Comparison of ENCODE assay signal across 8 cellular contexts in the genomic region with DNA sequence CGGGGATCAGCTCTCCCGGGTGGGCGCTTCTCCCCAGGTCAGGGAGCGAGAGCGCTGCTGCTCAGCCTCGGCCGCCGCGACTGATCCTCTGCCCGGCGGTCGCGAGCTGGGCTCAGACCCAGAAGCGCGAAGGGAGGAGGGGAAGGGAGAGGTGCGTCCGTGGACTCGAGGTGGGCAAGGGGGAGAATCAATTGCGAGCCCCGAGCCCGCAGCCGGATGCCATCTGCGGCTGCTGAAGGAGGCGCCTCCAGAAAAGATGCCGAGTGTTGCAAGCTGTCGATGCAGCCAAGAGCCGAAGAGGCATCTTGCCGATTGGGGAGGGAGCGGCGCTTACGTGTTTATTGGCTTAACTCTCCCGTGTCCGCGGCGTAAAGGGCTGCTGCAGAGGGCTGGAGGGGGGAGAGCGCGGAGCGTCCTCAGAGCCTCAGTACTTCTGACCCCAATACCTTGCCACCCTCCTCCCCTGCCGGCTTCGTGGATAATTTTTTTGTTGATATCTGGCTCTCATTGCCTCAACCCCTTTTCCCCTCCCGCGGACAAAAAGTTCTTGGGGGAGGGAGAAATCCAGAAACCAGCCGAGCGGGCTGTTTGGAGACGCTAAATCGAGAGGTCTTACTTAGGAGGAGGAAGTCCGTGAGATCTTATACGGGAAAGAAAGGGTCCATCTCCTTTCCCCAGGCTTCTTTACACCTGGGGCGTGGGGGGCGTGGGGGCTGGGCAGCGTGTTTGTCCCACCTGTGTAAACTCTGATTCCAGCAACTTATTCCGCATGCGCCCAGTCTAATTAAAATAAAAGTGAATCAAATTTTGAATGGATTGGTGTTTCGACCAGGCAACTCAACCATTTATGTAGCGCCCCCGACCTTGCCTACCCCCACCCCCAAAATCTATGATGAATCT. TPM values are rescaled to one million over a fixed set of nuclear protein-coding genes. Genes with fewer than 3 reads are reported as not detected.
DNase-seq lines count a peak whose midpoint lies in the region; ATAC-seq and TF ChIP-seq lines count a peak whose summit lies in the region.

Gene CADPS (minus strand): TSS at position 314 of the 900 bp plus-strand sequence. CDS start 387 bp downstream, outside the sequence.

- CTCF ChIA-PET in activated CD4-positive, alpha-beta memory T cell treated with anti-CD3 and anti-CD28 coated beads for 36 hours (lab: Charles Lee), result no interaction called here

- no peaks in the 10 kb centered on the region for H3K9me3 Mint-ChIP-seq in activated CD4-positive, alpha-beta memory T cell treated with anti-CD3 and anti-CD28 coated beads for 36 hours

- intact Hi-C loops in activated CD4-positive, alpha-beta memory T cell treated with anti-CD3 and anti-CD28 coated beads for 36 hours (cut with micrococcal nuclease), result no loop called here
- intact Hi-C loops in thyroid gland (cut with DNase I), result no loop called here

- H3K4me3 Mint-ChIP-seq in activated CD4-positive, alpha-beta memory T cell treated with anti-CD3 and anti-CD28 coated beads for 36 hours, result no peak within 1 kb of the TSS

- H3K27ac Mint-ChIP-seq in activated CD4-positive, alpha-beta memory T cell treated with anti-CD3 and anti-CD28 coated beads for 36 hours, result no peak within 1 kb of the TSS

- ATAC-seq in HG02884 (IDR thresholded peaks at IDR 0.05; ENCODE audit: unreplicated experiment), result no peak

- H3K36me3 ChIP-seq in thyroid gland, result no peaks in the 10 kb centered on the region

- DNase-seq in NCI-H146 (lab: John Stamatoyannopoulos, UW) (peak; percentile 79), astrocyte of the cerebellum (ENCODE audit: low read depth) (no peak), islet precursor cell (peak; percentile 75), superior temporal gyrus (ENCODE audit: extremely low spot score) (peak; percentile 61), SW 1271 (lab: John Stamatoyannopoulos, UW) (no peak), thyroid gland (no peak)
- DNase-seq in activated CD4-positive, alpha-beta memory T cell treated with anti-CD3 and anti-CD28 coated beads for 36 hours, result no peak

- H3K4me1 Mint-ChIP-seq in activated CD4-positive, alpha-beta memory T cell treated with anti-CD3 and anti-CD28 coated beads for 36 hours (ENCODE audit: low read depth), result peaks cover 3% of the 10 kb centered on the region

- POLR2A ChIA-PET in activated CD4-positive, alpha-beta memory T cell treated with anti-CD3 and anti-CD28 coated beads for 36 hours (lab: Charles Lee), result no interaction called here

- H3K27ac ChIP-seq in thyroid gland, result no peak within 1 kb of the TSS

- peaks cover 37% of the 10 kb centered on the region for H3K27me3 Mint-ChIP-seq in activated CD4-positive, alpha-beta memory T cell treated with anti-CD3 and anti-CD28 coated beads for 36 hours

- H3K4me3 ChIP-seq in astrocyte of the cerebellum (ENCODE audit: low read depth, low read length) (peak within 1 kb of the TSS; percentile 39), thyroid gland (replicated peaks in 1 of 3) (peak within 1 kb of the TSS in 1 of 3 donors; percentile 29)

- peaks cover 5 to 9% of the 10 kb centered on the region in 2 donors for H3K4me1 ChIP-seq in thyroid gland

- no peaks in the 10 kb centered on the region for H3K9me3 ChIP-seq in thyroid gland

- peaks cover 2% of the 10 kb centered on the region for H3K36me3 Mint-ChIP-seq in activated CD4-positive, alpha-beta memory T cell treated with anti-CD3 and anti-CD28 coated beads for 36 hours

- no peak for TF ChIP-seq POLR2A in thyroid gland (IDR thresholded peaks at IDR 0.05)

- in situ Hi-C loops in astrocyte of the cerebellum (cut with HindIII; ENCODE audit: low sequenced_read_pairs), result no loop called here

- peaks cover 4% of the 10 kb centered on the region for H3K27me3 ChIP-seq in thyroid gland

- WGBS in thyroid gland, 2 donors, result 6% methylated on average over 37 to 52 of the region's 56 CpGs

- TF ChIP-seq CTCF in astrocyte of the cerebellum (IDR thresholded peaks at IDR 0.05; ENCODE audit: low read depth, low read length, missing control alignments) (no peak), thyroid gland (IDR thresholded peaks at IDR 0.05) (no peak)

RNA-seq across cellular contexts. Expression of gene CADPS, which starts in this region (rescaled TPM):
- not detected for total RNA-seq in activated CD4-positive, alpha-beta memory T cell treated with anti-CD3 and anti-CD28 coated beads for 36 hours
- total RNA-seq in thyroid gland, result 1 to 10 TPM in 2 of 4 donors, not detected in 2; 1.6 to 9.5 TPM

Comparison
In these comparisons a context has a peak if more than half of its experiments do, and no peak if none do; other contexts are left out.
1. DNase-seq: peak in NCI-H146 (single experiment), islet precursor cell (single experiment) and superior temporal gyrus (single experiment); none in astrocyte of the cerebellum (single experiment), SW 1271 (0 of 2), activated CD4-positive, alpha-beta memory T cell treated with anti-CD3 and anti-CD28 coated beads for 36 hours (single experiment) and thyroid gland (0 of 2).